ENCODE assay signal across 10 cellular contexts in the genomic region with DNA sequence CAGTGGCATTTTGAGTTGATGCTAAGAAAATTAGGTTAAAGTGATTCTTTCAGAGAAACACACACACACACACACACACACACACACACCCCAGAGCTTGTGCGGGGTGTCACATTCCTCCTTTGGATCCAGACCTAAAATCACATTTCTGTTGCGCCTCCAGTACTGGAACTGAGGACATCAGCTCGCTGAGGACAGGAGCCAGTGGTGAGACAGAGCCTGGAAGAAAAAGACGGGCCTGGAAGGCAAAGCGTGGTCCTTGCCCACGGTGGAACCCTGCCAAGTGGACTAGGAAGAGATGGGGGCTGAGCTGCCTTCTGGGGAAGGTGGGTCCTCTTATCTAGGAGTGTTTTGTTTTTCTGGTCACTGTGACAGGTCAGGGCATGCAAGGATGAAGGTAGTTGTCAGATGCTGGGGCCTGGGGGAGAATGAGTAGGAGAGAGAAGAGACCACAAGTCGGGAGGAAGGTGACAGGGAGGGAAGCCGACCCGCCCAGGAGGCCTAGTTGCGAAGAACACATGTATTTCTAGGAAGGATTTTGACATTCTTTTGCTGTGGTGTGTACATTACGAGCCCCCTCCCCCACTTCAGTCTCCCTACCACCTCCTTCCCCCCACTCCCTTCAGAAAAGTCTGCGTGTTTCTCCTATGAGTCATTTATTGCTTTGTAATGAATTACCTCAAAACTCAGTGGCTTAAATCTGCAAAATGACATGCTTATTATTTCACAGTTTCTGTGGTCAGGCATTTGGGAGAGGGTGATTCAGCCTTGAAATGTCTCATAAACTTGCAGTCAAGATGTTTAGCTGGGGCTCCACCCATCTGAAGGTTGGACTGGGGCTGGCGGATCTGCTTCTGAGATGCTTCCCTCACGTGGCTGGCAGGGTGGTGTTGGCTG. TPM values are rescaled to one million over a fixed set of nuclear protein-coding genes. Genes with fewer than 3 reads are reported as not detected.
DNase-seq lines count a peak whose midpoint lies in the region; ATAC-seq and TF ChIP-seq lines count a peak whose summit lies in the region.
"Had no signal": no experiment of that assay in that cellular context is flagged by ENCODE, and none has a peak within 500 bp of the region (broad histone marks: within the 10 kb centered on the region; RNA-seq: fewer than 3 reads in every experiment).

No MANE protein-coding gene starts in this region.

- H3K27me3 Mint-ChIP-seq in MCF 10A (ENCODE audit: insufficient read depth, unreplicated experiment), result no peaks in the 10 kb centered on the region
- H3K27me3 Mint-ChIP-seq in stimulated activated naive B cell treated with anti-CD40 and anti-IgM and Interleukin-4, amounts not matched to agents 10 μg/mL and 1 μg/mL and 100 μg/mL, for 72 hours, result peaks cover 60 to 70% of the 10 kb centered on the region in 2 donors

- H3K9me3 Mint-ChIP-seq in MCF 10A (ENCODE audit: unreplicated experiment), result peaks cover 4% of the 10 kb centered on the region
- peaks cover 6 to 8% of the 10 kb centered on the region in 2 donors for H3K9me3 Mint-ChIP-seq in stimulated activated naive B cell treated with anti-CD40 and anti-IgM and Interleukin-4, amounts not matched to agents 10 μg/mL and 1 μg/mL and 100 μg/mL, for 72 hours

- no peak for TF ChIP-seq POLR2A in breast epithelium (IDR thresholded peaks at IDR 0.05)

- no peaks in the 10 kb centered on the region for H3K36me3 ChIP-seq in breast epithelium

- DNase-seq in MCF 10A (ENCODE audit: unreplicated experiment) (peak; percentile 95), breast epithelium (ENCODE audit: low spot score in 2 of 2) (no peak), SKM-1 (lab: John Stamatoyannopoulos, UW; ENCODE audit: unreplicated experiment) (peak; percentile 32), fibroblast of gingiva (ENCODE audit: low read depth) (peak; percentile 77), NCI-H2171 (lab: John Stamatoyannopoulos, UW) (no peak), NCI-H2107 (lab: John Stamatoyannopoulos, UW) (no peak)
- no peak for DNase-seq in stimulated activated naive B cell treated with anti-CD40 and anti-IgM and Interleukin-4, amounts not matched to agents 10 μg/mL and 1 μg/mL and 100 μg/mL, for 72 hours
- DNase-seq: aorta, occipital lobe had no signal

- POLR2A ChIA-PET in MCF 10A (lab: Yijun Ruan, JAX), result interaction anchor here (0.7 to 1.8 kb wide), 9 partner anchors 12 to 234 kb away, joined by 3 to 6 read pairs (median 3); no protein-coding TSS in a partner anchor

- H3K36me3 Mint-ChIP-seq in MCF 10A (ENCODE audit: insufficient read depth, unreplicated experiment), result peaks cover 8% of the 10 kb centered on the region
- H3K36me3 Mint-ChIP-seq in stimulated activated naive B cell treated with anti-CD40 and anti-IgM and Interleukin-4, amounts not matched to agents 10 μg/mL and 1 μg/mL and 100 μg/mL, for 72 hours, result peaks cover 4 to 8% of the 10 kb centered on the region in 2 donors

- H3K27me3 ChIP-seq in breast epithelium, result peaks cover 7 to 34% of the 10 kb centered on the region in 2 donors

- H3K4me3 ChIP-seq in breast epithelium, result no peak overlapping the region

- H3K27ac ChIP-seq in breast epithelium, result no peak overlapping the region

- intact Hi-C loops in MCF 10A (cut with micrococcal nuclease), result loop anchor here (1.0 kb wide), 1 partner anchor 104 kb away; no protein-coding TSS in a partner anchor
- intact Hi-C loops in breast epithelium (cut with DNase I; ENCODE audit: low total_unique reads), result no loop called here

- peak overlapping the region; percentile 89 for H3K27ac Mint-ChIP-seq in MCF 10A (ENCODE audit: low read depth, unreplicated experiment)
- no peak overlapping the region for H3K27ac Mint-ChIP-seq in stimulated activated naive B cell treated with anti-CD40 and anti-IgM and Interleukin-4, amounts not matched to agents 10 μg/mL and 1 μg/mL and 100 μg/mL, for 72 hours

- ATAC-seq in stimulated activated naive B cell treated with anti-CD40 and anti-IgM and Interleukin-4, amounts not matched to agents 10 μg/mL and 1 μg/mL and 100 μg/mL, for 72 hours (replicated peaks), result peak; percentile 39 to 56
- no peak for ATAC-seq in GM21529 (IDR thresholded peaks at IDR 0.05; ENCODE audit: unreplicated experiment)

- H3K9me3 ChIP-seq in breast epithelium, result peaks cover 0 to 4% of the 10 kb centered on the region in 2 donors

- peak overlapping the region; percentile 32 for H3K4me3 Mint-ChIP-seq in MCF 10A (ENCODE audit: unreplicated experiment)
- H3K4me3 Mint-ChIP-seq in stimulated activated naive B cell treated with anti-CD40 and anti-IgM and Interleukin-4, amounts not matched to agents 10 μg/mL and 1 μg/mL and 100 μg/mL, for 72 hours, result no peak overlapping the region

- TF ChIP-seq CTCF in MCF 10A (IDR thresholded peaks at IDR 0.05; ENCODE audit: unreplicated experiment) (no peak), breast epithelium (IDR thresholded peaks at IDR 0.05) (no peak)

- CTCF ChIA-PET in MCF 10A (lab: Yijun Ruan, JAX), result interaction anchor here (0.6 to 1.9 kb wide), 9 partner anchors 27 to 612 kb away, joined by 3 to 6 read pairs (median 3); no protein-coding TSS in a partner anchor

- peaks cover 3 to 4% of the 10 kb centered on the region in 2 donors for H3K4me1 ChIP-seq in breast epithelium

- H3K4me1 Mint-ChIP-seq in MCF 10A (ENCODE audit: insufficient read depth, unreplicated experiment), result peaks cover 24% of the 10 kb centered on the region
- peaks cover 6 to 18% of the 10 kb centered on the region in 2 donors for H3K4me1 Mint-ChIP-seq in stimulated activated naive B cell treated with anti-CD40 and anti-IgM and Interleukin-4, amounts not matched to agents 10 μg/mL and 1 μg/mL and 100 μg/mL, for 72 hours

- BruUV-seq in MCF 10A (replicated peaks; lab: Mats Ljungman, UMichigan), result TSS peak; percentile 27

RNA-seq across cellular contexts. Expression of gene ELFN2, which starts 4.8 kb away (rescaled TPM):
- total RNA-seq in MCF 10A (2022) (4.2 and 5.1 TPM in 2 replicates), breast epithelium (not detected)

RNA-seq across cellular contexts. Expression of gene MFNG, which starts 54.1 kb away (rescaled TPM):
- total RNA-seq in MCF 10A (2022) (0.56 and 1.2 TPM in 2 replicates), breast epithelium (10 to 100 TPM in 2 of 3 donors, 1 to 10 TPM in 1; 9.4 to 20.6 (median 17.8) TPM)

Comparison
In these comparisons a context has a peak if more than half of its experiments do, and no peak if none do; other contexts are left out.
1. DNase-seq: peak in MCF 10A (single experiment), SKM-1 (single experiment) and fibroblast of gingiva (single experiment); none in breast epithelium (0 of 2), stimulated activated naive B cell treated with anti-CD40 and anti-IgM and Interleukin-4, amounts not matched to agents 10 μg/mL and 1 μg/mL and 100 μg/mL, for 72 hours (single experiment), NCI-H2171 (single experiment) and NCI-H2107 (single experiment).